In genomic region chr3:105170423-105170822, GRCh38 we compare ENCODE assay signal across 20 cellular contexts.
DNase-seq lines count a peak whose midpoint lies in the region; ATAC-seq and TF ChIP-seq lines count a peak whose summit lies in the region.
"Had no signal": no experiment of that assay in that cellular context is flagged by ENCODE, and none has a peak within 500 bp of the region (broad histone marks: within the 10 kb centered on the region; RNA-seq: fewer than 3 reads in every experiment).

No MANE protein-coding gene starts in this region.

- no peaks in the 10 kb centered on the region for H3K36me3 ChIP-seq in heart left ventricle
- no peaks in the 10 kb centered on the region for H3K36me3 ChIP-seq in IMR-90 (ENCODE audit: control insufficient read depth, insufficient read depth, low read length)
- no peaks in the 10 kb centered on the region for H3K36me3 ChIP-seq in mesendoderm (ENCODE audit: control insufficient read depth, insufficient read depth, low read length)
- no peaks in the 10 kb centered on the region for H3K36me3 ChIP-seq in HAP-1 (replicated peaks)

- DNase-seq in heart left ventricle (no peak), right cardiac atrium (no peak), IMR-90 (no peak), NCI-H2171 treated with DMSO at 0.1 percent for 48 hours (lab: John Stamatoyannopoulos, UW) (peak; percentile 65), mesendoderm (peak; percentile 4), HAP-1 (ENCODE audit: low spot score in 2 of 2) (no peak)
- DNase-seq in activated T-helper 2 cell treated with anti-CD3 and anti-CD28 coated beads, Interferon-gamma antibody, Interleukin-2, Interleukin-4, amounts not matched to agents 10 μg/mL and 5 μg/mL and 100 μg/mL, durations not matched to agents 14 hours and 24 hours and 36 hours (ENCODE audit: low spot score), result no peak
- DNase-seq: 8988T; ACHN; AML-193; C1 segment of cervical spinal cord; Calu3; CD4-positive, alpha-beta memory T cell; COR-L47; DMS53; DMS79 treated with DMSO at 0.1 percent for 48 hours; GOT3; HCEC 1CT had no signal

- no peak overlapping the region for H3K27ac Mint-ChIP-seq in activated T-helper 2 cell treated with anti-CD3 and anti-CD28 coated beads, Interferon-gamma antibody, Interleukin-2, Interleukin-4, amounts not matched to agents 10 μg/mL and 5 μg/mL and 100 μg/mL, durations not matched to agents 14 hours and 24 hours and 36 hours
- H3K27ac Mint-ChIP-seq: CD4-positive, alpha-beta memory T cell had no signal

- dilution Hi-C loops in IMR-90 (cut with HindIII; ENCODE audit: low sequenced_read_pairs, unreplicated experiment), result no loop called here

- H3K4me3 ChIP-seq in heart left ventricle, result no peak overlapping the region
- H3K4me3 ChIP-seq in right cardiac atrium (ENCODE audit: low read length), result no peak overlapping the region
- no peak overlapping the region for H3K4me3 ChIP-seq in IMR-90 (ENCODE audit: insufficient read depth, low read depth, low read length)
- H3K4me3 ChIP-seq in mesendoderm (ENCODE audit: low read length), result no peak overlapping the region
- no peak overlapping the region for H3K4me3 ChIP-seq in HAP-1
- H3K4me3 ChIP-seq: A549 had no signal

- H3K27me3 Mint-ChIP-seq in activated T-helper 2 cell treated with anti-CD3 and anti-CD28 coated beads, Interferon-gamma antibody, Interleukin-2, Interleukin-4, amounts not matched to agents 10 μg/mL and 5 μg/mL and 100 μg/mL, durations not matched to agents 14 hours and 24 hours and 36 hours (ENCODE audit: low read depth), result no peaks in the 10 kb centered on the region
- H3K27me3 Mint-ChIP-seq: CD4-positive, alpha-beta memory T cell had no signal

- H3K4me2 ChIP-seq in IMR-90 (ENCODE audit: low read depth, low read length) (no peak overlapping the region), mesendoderm (ENCODE audit: low read length) (no peak overlapping the region)
- H3K4me2 ChIP-seq: A549 had no signal

- H2BK15ac ChIP-seq in IMR-90 (ENCODE audit: low read depth, low read length) (peak overlapping the region; percentile 41; the same call in 1 of the 3 replicates), mesendoderm (replicated peaks; ENCODE audit: low read depth) (no peak overlapping the region)

- no peak overlapping the region for H2AK9ac ChIP-seq in IMR-90 (replicated peaks; ENCODE audit: low read depth, low read length, poor library complexity)

- H3K9me3 Mint-ChIP-seq in activated T-helper 2 cell treated with anti-CD3 and anti-CD28 coated beads, Interferon-gamma antibody, Interleukin-2, Interleukin-4, amounts not matched to agents 10 μg/mL and 5 μg/mL and 100 μg/mL, durations not matched to agents 14 hours and 24 hours and 36 hours, result no peaks in the 10 kb centered on the region

- H3K9me1 ChIP-seq in IMR-90 (ENCODE audit: insufficient read depth, low read length), result peaks cover 7% of the 10 kb centered on the region

- no peak overlapping the region for H2AK5ac ChIP-seq in IMR-90 (ENCODE audit: low read depth, low read length)
- no peak overlapping the region for H2AK5ac ChIP-seq in mesendoderm (ENCODE audit: low read length)

- H2AFZ ChIP-seq in IMR-90 (replicated peaks; ENCODE audit: low read length, poor library complexity), result no peak overlapping the region

- H3K79me2 ChIP-seq in mesendoderm (ENCODE audit: control insufficient read depth, insufficient read depth, low read length), result no peaks in the 10 kb centered on the region

- no peaks in the 10 kb centered on the region for H3K36me3 Mint-ChIP-seq in activated T-helper 2 cell treated with anti-CD3 and anti-CD28 coated beads, Interferon-gamma antibody, Interleukin-2, Interleukin-4, amounts not matched to agents 10 μg/mL and 5 μg/mL and 100 μg/mL, durations not matched to agents 14 hours and 24 hours and 36 hours (ENCODE audit: low read depth)
- H3K36me3 Mint-ChIP-seq: CD4-positive, alpha-beta memory T cell had no signal

- H3K27me3 ChIP-seq in heart left ventricle, result no peaks in the 10 kb centered on the region
- no peaks in the 10 kb centered on the region for H3K27me3 ChIP-seq in right cardiac atrium (ENCODE audit: control insufficient read depth, insufficient read depth)
- no peaks in the 10 kb centered on the region for H3K27me3 ChIP-seq in IMR-90 (ENCODE audit: control insufficient read depth, insufficient read depth, low read length)
- H3K27me3 ChIP-seq in mesendoderm (ENCODE audit: insufficient read depth, low read length, poor library complexity), result no peaks in the 10 kb centered on the region
- no peaks in the 10 kb centered on the region for H3K27me3 ChIP-seq in HAP-1 (ENCODE audit: low read depth)

- no peak overlapping the region for H2BK120ac ChIP-seq in IMR-90 (ENCODE audit: low read depth, low read length)
- no peak overlapping the region for H2BK120ac ChIP-seq in mesendoderm (ENCODE audit: low read depth, low read length)

- H3K4me3 Mint-ChIP-seq in activated T-helper 2 cell treated with anti-CD3 and anti-CD28 coated beads, Interferon-gamma antibody, Interleukin-2, Interleukin-4, amounts not matched to agents 10 μg/mL and 5 μg/mL and 100 μg/mL, durations not matched to agents 14 hours and 24 hours and 36 hours (ENCODE audit: low read depth), result no peak overlapping the region
- H3K4me3 Mint-ChIP-seq: CD4-positive, alpha-beta memory T cell had no signal

- no peaks in the 10 kb centered on the region for H3K4me1 Mint-ChIP-seq in activated T-helper 2 cell treated with anti-CD3 and anti-CD28 coated beads, Interferon-gamma antibody, Interleukin-2, Interleukin-4, amounts not matched to agents 10 μg/mL and 5 μg/mL and 100 μg/mL, durations not matched to agents 14 hours and 24 hours and 36 hours (ENCODE audit: low read depth)
- H3K4me1 Mint-ChIP-seq: CD4-positive, alpha-beta memory T cell had no signal

- no peak for TF ChIP-seq RAD21 in IMR-90 (IDR thresholded peaks at IDR 0.05; ENCODE audit: low read length)

- TF ChIP-seq POLR2A in heart left ventricle (IDR thresholded peaks at IDR 0.05), result no peak
- TF ChIP-seq POLR2A in IMR-90 (IDR thresholded peaks at IDR 0.05; ENCODE audit: low read depth, low read length), result no peak

- H4K20me1 ChIP-seq in IMR-90 (ENCODE audit: insufficient read depth, low read length), result no peaks in the 10 kb centered on the region

- intact Hi-C loops in heart left ventricle (cut with DNase I) (no loop called here), right cardiac atrium (cut with DNase I) (no loop called here), IMR-90 (cut with micrococcal nuclease) (no loop called here)
- intact Hi-C loops in activated T-helper 2 cell treated with anti-CD3 and anti-CD28 coated beads, Interferon-gamma antibody, Interleukin-2, Interleukin-4, amounts not matched to agents 10 μg/mL and 5 μg/mL and 100 μg/mL, durations not matched to agents 14 hours and 24 hours and 36 hours (cut with micrococcal nuclease), result no loop called here

- POLR2A ChIA-PET in IMR-90 (lab: Charles Lee; ENCODE audit: unreplicated experiment), result no interaction called here

- ATAC-seq in heart left ventricle (peak; percentile 65 to 82 (median 78)), right cardiac atrium (no peak), IMR-90 (ENCODE audit: low read depth) (no peak), HG03521 (IDR thresholded peaks at IDR 0.05; ENCODE audit: unreplicated experiment) (no peak)
- ATAC-seq: A549 had no signal

- CTCF ChIA-PET in IMR-90 (lab: Yijun Ruan, JAX), result no interaction called here

- H4K8ac ChIP-seq in IMR-90 (ENCODE audit: low read depth in 2 of 2, low read length in 2 of 2) (no peak overlapping the region), mesendoderm (ENCODE audit: low read depth, low read length) (no peak overlapping the region)

- H3K18ac ChIP-seq in IMR-90 (ENCODE audit: low read depth, low read length), result no peak overlapping the region
- H3K18ac ChIP-seq in mesendoderm (ENCODE audit: low read length), result no peak overlapping the region

- no peak overlapping the region for H4K91ac ChIP-seq in IMR-90 (ENCODE audit: insufficient read depth, low read depth, low read length)

- H3K23ac ChIP-seq in IMR-90 (ENCODE audit: low read depth, low read length) (no peak overlapping the region), mesendoderm (ENCODE audit: low read length) (no peak overlapping the region)

- H3K4ac ChIP-seq in IMR-90 (ENCODE audit: low read depth, low read length), result no peak overlapping the region
- no peak overlapping the region for H3K4ac ChIP-seq in mesendoderm (ENCODE audit: low read depth, low read length)

- H3K27ac ChIP-seq in heart left ventricle (no peak overlapping the region), right cardiac atrium (ENCODE audit: low read length) (no peak overlapping the region), IMR-90 (ENCODE audit: insufficient read depth, low read length) (no peak overlapping the region), mesendoderm (ENCODE audit: low read depth, low read length) (no peak overlapping the region)
- H3K27ac ChIP-seq: A549 had no signal

- TF ChIP-seq CTCF in heart left ventricle (IDR thresholded peaks at IDR 0.05) (no peak), IMR-90 (conservative IDR thresholded peaks at IDR 0.05; ENCODE audit: low read depth, low read length) (no peak)

- no peaks in the 10 kb centered on the region for H3K4me1 ChIP-seq in heart left ventricle
- H3K4me1 ChIP-seq in right cardiac atrium (ENCODE audit: control insufficient read depth, insufficient read depth, low read length), result no peaks in the 10 kb centered on the region
- peaks cover 4% of the 10 kb centered on the region for H3K4me1 ChIP-seq in IMR-90 (ENCODE audit: control insufficient read depth, insufficient read depth, low read length)
- H3K4me1 ChIP-seq in mesendoderm (ENCODE audit: control insufficient read depth, low read depth, low read length), result no peaks in the 10 kb centered on the region
- H3K4me1 ChIP-seq in HAP-1, result no peaks in the 10 kb centered on the region
- H3K4me1 ChIP-seq: A549 had no signal

- H3K14ac ChIP-seq in IMR-90 (replicated peaks; ENCODE audit: low read depth, low read length), result no peak overlapping the region; the same call in 1 of the 2 replicates

- in situ Hi-C loops in IMR-90 (cut with MboI; ENCODE audit: low sequenced_read_pairs) (no loop called here), HAP-1 (cut with MboI; ENCODE audit: low sequenced_read_pairs) (no loop called here)

- H2BK5ac ChIP-seq in IMR-90 (ENCODE audit: low read depth, low read length, poor library complexity, severe bottlenecking), result no peak overlapping the region
- H2BK5ac ChIP-seq in mesendoderm (ENCODE audit: low read length), result no peak overlapping the region

- no TSS peak for BruUV-seq in IMR-90 (replicated peaks; lab: Mats Ljungman, UMichigan)

- H3K79me1 ChIP-seq in IMR-90 (ENCODE audit: low read depth in 1 of 2, low read length in 2 of 2) (no peaks in the 10 kb centered on the region), mesendoderm (ENCODE audit: low read length) (no peaks in the 10 kb centered on the region)

- H3K9ac ChIP-seq in IMR-90 (ENCODE audit: low read depth, low read length), result no peak overlapping the region
- no peak overlapping the region for H3K9ac ChIP-seq in mesendoderm (ENCODE audit: low read length)

- H2BK20ac ChIP-seq in IMR-90 (ENCODE audit: low read depth, low read length), result no peak overlapping the region

- H3K9me3 ChIP-seq in heart left ventricle (no peaks in the 10 kb centered on the region), right cardiac atrium (ENCODE audit: control insufficient read depth, low read length) (no peaks in the 10 kb centered on the region), IMR-90 (ENCODE audit: control insufficient read depth, insufficient read depth, low read length) (no peaks in the 10 kb centered on the region), HAP-1 (no peaks in the 10 kb centered on the region)
- H3K9me3 ChIP-seq: A549 had no signal

- H3K56ac ChIP-seq in IMR-90 (ENCODE audit: extremely low read depth, insufficient read depth, low read length), result no peak overlapping the region
- H3K56ac ChIP-seq in mesendoderm (ENCODE audit: low read length), result no peak overlapping the region

- H4K5ac ChIP-seq in IMR-90 (ENCODE audit: low read depth, low read length) (no peak overlapping the region), mesendoderm (ENCODE audit: low read length) (no peak overlapping the region)

Comparison
In these comparisons a context has a peak if more than half of its experiments do, and no peak if none do; other contexts are left out.
1. ATAC-seq: peak in heart left ventricle (4 of 4); none in right cardiac atrium (0 of 2), IMR-90 (single experiment) and HG03521 (single experiment).
2. DNase-seq: peak in NCI-H2171 treated with DMSO at 0.1 percent for 48 hours (single experiment) and mesendoderm (single experiment); none in heart left ventricle (0 of 5), right cardiac atrium (0 of 3), IMR-90 (single experiment), HAP-1 (0 of 2) and activated T-helper 2 cell treated with anti-CD3 and anti-CD28 coated beads, Interferon-gamma antibody, Interleukin-2, Interleukin-4, amounts not matched to agents 10 μg/mL and 5 μg/mL and 100 μg/mL, durations not matched to agents 14 hours and 24 hours and 36 hours (single experiment).